ENCODE assay signal across 24 cellular contexts in genomic region chr12:28699029-28699428, GRCh38.
DNase-seq lines count a peak whose midpoint lies in the region; ATAC-seq and TF ChIP-seq lines count a peak whose summit lies in the region.
"Had no signal": no experiment of that assay in that cellular context is flagged by ENCODE, and none has a peak within 500 bp of the region (broad histone marks: within the 10 kb centered on the region; RNA-seq: fewer than 3 reads in every experiment).

No MANE protein-coding gene starts in this region.

- H3K9ac ChIP-seq in MM.1S (ENCODE audit: low read length) = no peak overlapping the region

- peak; percentile 30 for DNase-seq in EH (ENCODE audit: low read depth)
- peak; percentile 48 for DNase-seq in MM.1S
- peak; percentile 4 for DNase-seq in fibroblast of mammary gland (ENCODE audit: low read depth)
- no peak for DNase-seq in DMS53 (lab: John Stamatoyannopoulos, UW)
- no peak for DNase-seq in NCI-H1092 (lab: John Stamatoyannopoulos, UW)
- no peak for DNase-seq in NCI-H128 (lab: John Stamatoyannopoulos, UW; ENCODE audit: unreplicated experiment)
- DNase-seq: ACHN; AML-193; Calu3; CD8-positive, alpha-beta memory T cell; DMS153; GDM1; Kasumi-1; MG63; NCI-H1092 treated with DMSO at 0.1 percent for 48 hours; NCI-H146; NCI-H2029 treated with DMSO at 0.1 percent for 48 hours; NCI-H345; NCI-H524; NCI-H774; Right ventricle myocardium superior had no signal

- TF ChIP-seq CTCF in MM.1S (IDR thresholded peaks at IDR 0.05; ENCODE audit: low read length) (no peak), fibroblast of mammary gland (conservative IDR thresholded peaks at IDR 0.05; ENCODE audit: control insufficient read depth, insufficient read depth, low read depth, low read length) (no peak)

- H3K4me3 ChIP-seq in MM.1S (ENCODE audit: low read length) (no peak overlapping the region), fibroblast of mammary gland (ENCODE audit: control insufficient read depth, low read depth, low read length) (no peak overlapping the region)
- H3K4me3 ChIP-seq: MG63 had no signal

- ATAC-seq in HG03039 (IDR thresholded peaks at IDR 0.05; ENCODE audit: unreplicated experiment) = no peak
- ATAC-seq: HCT116 had no signal

- H3K27me3 ChIP-seq in MM.1S (replicated peaks; ENCODE audit: insufficient read depth, low read length) = no peaks in the 10 kb centered on the region
- H3K27me3 ChIP-seq: MG63 had no signal

- peak overlapping the region; percentile 11; the same call in 1 of the 2 replicates for H3K27ac ChIP-seq in MM.1S (ENCODE audit: low read length)
- H3K27ac ChIP-seq: C4-2B had no signal

- no peak overlapping the region for H3K4me2 ChIP-seq in MM.1S (ENCODE audit: low read depth, low read length)

- H3K9me2 ChIP-seq in MM.1S (replicated peaks; ENCODE audit: insufficient read depth, low read length) = no peaks in the 10 kb centered on the region

- no peaks in the 10 kb centered on the region for H3K36me3 ChIP-seq in MM.1S (replicated peaks; ENCODE audit: insufficient read depth, low read length)
- H3K36me3 ChIP-seq: MG63 had no signal

- no peaks in the 10 kb centered on the region for H3K9me3 ChIP-seq in MM.1S (replicated peaks; ENCODE audit: insufficient read depth, low read length)

- H2AFZ ChIP-seq in MM.1S (ENCODE audit: low read length) = no peak overlapping the region; the same call in 1 of the 2 replicates

- peaks cover 11% of the 10 kb centered on the region; the same call in 1 of the 2 replicates for H3K4me1 ChIP-seq in MM.1S (ENCODE audit: low read length)

- no peaks in the 10 kb centered on the region for H3F3A ChIP-seq in MM.1S (ENCODE audit: insufficient read depth, low read length)

- H4K20me1 ChIP-seq in MM.1S (ENCODE audit: insufficient read depth, low read length) = no peaks in the 10 kb centered on the region

- H3K79me2 ChIP-seq in MM.1S (ENCODE audit: low read length) = no peaks in the 10 kb centered on the region

Comparison
In these comparisons a context has a peak if more than half of its experiments do, and no peak if none do; other contexts are left out.
1. DNase-seq: peak in EH (single experiment), MM.1S (single experiment) and fibroblast of mammary gland (single experiment); none in DMS53 (single experiment), NCI-H1092 (single experiment) and NCI-H128 (single experiment).